ENCODE assay signal across 31 cellular contexts in the genomic region with DNA sequence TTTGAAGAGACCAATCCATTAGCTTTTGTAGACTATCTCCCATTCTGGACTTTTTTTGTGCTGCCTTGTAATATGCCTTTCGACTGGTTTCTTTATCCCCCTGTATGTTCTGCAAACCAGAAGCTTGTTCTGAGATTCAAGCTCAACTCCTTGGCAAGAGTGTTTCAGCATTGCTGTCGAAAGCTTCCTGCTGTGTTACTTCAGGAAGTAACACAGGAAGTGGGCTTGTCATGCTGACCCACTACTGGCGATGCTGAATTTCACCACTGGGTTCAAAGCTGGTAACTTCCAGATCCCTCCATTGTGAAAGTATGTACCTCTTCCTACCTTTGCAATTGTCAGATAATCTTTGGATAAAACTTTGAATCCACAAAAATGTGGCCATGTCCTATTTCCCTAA. TPM values are rescaled to one million over a fixed set of nuclear protein-coding genes. Genes with fewer than 3 reads are reported as not detected.
A peak's percentile ranks its signal among the peaks of the same experiment; 100 is the strongest.
DNase-seq lines count a peak whose midpoint lies in the region; ATAC-seq, FAIRE-seq and TF ChIP-seq lines count a peak whose summit lies in the region.
"Had no signal": no experiment of that assay in that cellular context is flagged by ENCODE, and none has a peak within 500 bp of the region (broad histone marks: within the 10 kb centered on the region; RNA-seq: fewer than 3 reads in every experiment).

No MANE protein-coding gene starts in this region.

- no TSS peak for BruUV-seq in endothelial cell of umbilical vein (replicated peaks; lab: Mats Ljungman, UMichigan)

- no peak for DNase-seq in activated T-cell treated with anti-CD3 and anti-CD28 coated beads, Interleukin-2, amount 50 U/mL, for 4 hours
- DNase-seq in activated T-cell treated with anti-CD3 and anti-CD28 coated beads, Interleukin-2, amount 50 U/mL, for 48 hours: no peak
- DNase-seq in SKM-1 (lab: John Stamatoyannopoulos, UW; ENCODE audit: unreplicated experiment) (peak; percentile 65), endothelial cell of umbilical vein (ENCODE audit: low read depth, low spot score) (peak; percentile 33), HFFc6 (no peak), NCI-H2107 (lab: John Stamatoyannopoulos, UW) (no peak), HAP-1 (ENCODE audit: low spot score in 2 of 2) (no peak)
- DNase-seq in stimulated activated CD8-positive, alpha-beta memory T cell treated with anti-CD3 and anti-CD28 coated beads, Interleukin-4, amount 100 ng/mL, for 48 hours: peak; percentile 25
- DNase-seq: activated naive CD8-positive, alpha-beta T cell treated with anti-CD3 and anti-CD28 coated beads, Interleukin-2, amount 50 U/mL, for 24 hours; DMS 273 treated with DMSO at 0.1 percent for 48 hours; left cardiac atrium; NCI-H2081; NCI-H524 treated with DMSO at 0.1 percent for 48 hours; OCI-M1; Right ventricle myocardium superior; stimulated activated CD4-positive, alpha-beta T cell treated with anti-CD3 and anti-CD28 coated beads, Interleukin-2, amount 100 ng/mL, for 48 hours; T-helper 17 cell; uterus; WERI-Rb-1 had no signal

- dilution Hi-C loops in endothelial cell of umbilical vein (cut with MboI; ENCODE audit: extremely low pct_ligation_motif_present, low sequenced_read_pairs): no loop called here

- H3K4me3 ChIP-seq in endothelial cell of umbilical vein (replicated peaks in 1 of 3; ENCODE audit: insufficient read depth in 1 of 3, low read depth in 1 of 3, low read length in 3 of 3) (no peak overlapping the region), HAP-1 (no peak overlapping the region)
- H3K4me3 ChIP-seq: gastroesophageal sphincter, K562, prostate gland, skin epidermis, uterus had no signal

- FAIRE-seq in endothelial cell of umbilical vein (lab: Jason Lieb, UNC): peak; percentile 80
- FAIRE-seq: GM12892, K562 had no signal

- intact Hi-C loops in endothelial cell of umbilical vein (cut with micrococcal nuclease): no loop called here

- peak overlapping the region; percentile 9 for H3K4me3 Mint-ChIP-seq in activated T-cell treated with anti-CD3 and anti-CD28 coated beads, Interleukin-2, amount 50 U/mL, for 4 hours
- H3K4me3 Mint-ChIP-seq in HFFc6: no peak overlapping the region
- H3K4me3 Mint-ChIP-seq: activated naive CD8-positive, alpha-beta T cell treated with anti-CD3 and anti-CD28 coated beads, Interleukin-2, amount 50 U/mL, for 24 hours; activated T-helper 1 cell treated with anti-CD3 and anti-CD28 coated beads, Interleukin-12 subunit alpha, Interleukin-12 subunit beta, Interleukin-2, Interleukin-4 antibody, amounts not matched to agents 30 ng/mL and 10 ng/mL and 1 ng/mL, durations not matched to agents 14 hours and 24 hours and 36 hours; brain; mesothelial cell of epicardium; neural crest cell; T-helper 17 cell had no signal

- no peak overlapping the region for H3K4me2 ChIP-seq in endothelial cell of umbilical vein (ENCODE audit: insufficient read depth, low read length)

- H4K20me1 ChIP-seq in endothelial cell of umbilical vein (replicated peaks; ENCODE audit: control insufficient read depth, extremely low read depth, insufficient read depth, low read length): no peaks in the 10 kb centered on the region

- H3K36me3 Mint-ChIP-seq in activated T-cell treated with anti-CD3 and anti-CD28 coated beads, Interleukin-2, amount 50 U/mL, for 4 hours (ENCODE audit: insufficient read depth): no peaks in the 10 kb centered on the region
- H3K36me3 Mint-ChIP-seq in HFFc6 (ENCODE audit: low read depth): peaks cover 33% of the 10 kb centered on the region

- H3K27ac ChIP-seq in endothelial cell of umbilical vein (ENCODE audit: insufficient read depth, low read depth, low read length): no peak overlapping the region
- H3K27ac ChIP-seq: C4-2B, gastroesophageal sphincter, prostate gland, skin epidermis, uterus, WERI-Rb-1 had no signal

- POLR2A ChIA-PET in endothelial cell of umbilical vein (lab: Charles Lee): no interaction called here

- H3K36me3 ChIP-seq in endothelial cell of umbilical vein (ENCODE audit: control insufficient read depth in 2 of 2, extremely low read depth in 1 of 2, insufficient read depth in 2 of 2, low read length in 2 of 2) (peaks cover 0 to 5% of the 10 kb centered on the region in 2 experiments), HAP-1 (replicated peaks) (no peaks in the 10 kb centered on the region)
- H3K36me3 ChIP-seq: prostate gland, uterus had no signal

- peaks cover 7% of the 10 kb centered on the region for H3K27me3 Mint-ChIP-seq in activated T-cell treated with anti-CD3 and anti-CD28 coated beads, Interleukin-2, amount 50 U/mL, for 4 hours (ENCODE audit: low read depth)
- peaks cover 2% of the 10 kb centered on the region; the same call in 1 of the 2 replicates for H3K27me3 Mint-ChIP-seq in HFFc6 (ENCODE audit: insufficient read depth)
- H3K27me3 Mint-ChIP-seq: brain had no signal

- H3K4me1 Mint-ChIP-seq in activated T-cell treated with anti-CD3 and anti-CD28 coated beads, Interleukin-2, amount 50 U/mL, for 4 hours (ENCODE audit: low read depth): peaks cover 11% of the 10 kb centered on the region
- no peaks in the 10 kb centered on the region for H3K4me1 Mint-ChIP-seq in HFFc6 (ENCODE audit: low read depth)
- H3K4me1 Mint-ChIP-seq: mesothelial cell of epicardium had no signal

- CTCF ChIA-PET in endothelial cell of umbilical vein (lab: Charles Lee): interaction anchor here (0.6 to 2.0 kb wide), 5 partner anchors 11 to 229 kb away, joined by 3 to 20 read pairs (median 3); no protein-coding TSS in a partner anchor

- H3K27ac Mint-ChIP-seq in HFFc6: no peak overlapping the region
- H3K27ac Mint-ChIP-seq: activated naive CD8-positive, alpha-beta T cell treated with anti-CD3 and anti-CD28 coated beads, Interleukin-2, amount 50 U/mL, for 24 hours; activated T-helper 1 cell treated with anti-CD3 and anti-CD28 coated beads, Interleukin-12 subunit alpha, Interleukin-12 subunit beta, Interleukin-2, Interleukin-4 antibody, amounts not matched to agents 30 ng/mL and 10 ng/mL and 1 ng/mL, durations not matched to agents 14 hours and 24 hours and 36 hours; brain; mesothelial cell of epicardium; T-helper 17 cell had no signal

- no peaks in the 10 kb centered on the region for H3K27me3 ChIP-seq in endothelial cell of umbilical vein (ENCODE audit: control insufficient read depth in 2 of 2, insufficient read depth in 2 of 2, low read length in 2 of 2)
- H3K27me3 ChIP-seq in HAP-1 (ENCODE audit: low read depth): no peaks in the 10 kb centered on the region
- H3K27me3 ChIP-seq: gastroesophageal sphincter, uterus had no signal

- no peak overlapping the region for H3K9ac ChIP-seq in endothelial cell of umbilical vein (replicated peaks; ENCODE audit: extremely low read depth, insufficient read depth, low read length)

- no peak for TF ChIP-seq POLR2A in endothelial cell of umbilical vein (IDR thresholded peaks at IDR 0.05; ENCODE audit: low read depth, low read length)

- in situ Hi-C loops in HAP-1 (cut with MboI; ENCODE audit: low sequenced_read_pairs): no loop called here

- H3K4me1 ChIP-seq in endothelial cell of umbilical vein (ENCODE audit: control insufficient read depth, extremely low read depth, insufficient read depth, low read length): peaks cover 8% of the 10 kb centered on the region
- no peaks in the 10 kb centered on the region for H3K4me1 ChIP-seq in HAP-1
- H3K4me1 ChIP-seq: gastroesophageal sphincter, prostate gland, uterus had no signal

- no peak for ATAC-seq in activated T-cell treated with anti-CD3 and anti-CD28 coated beads, Interleukin-2, amount 50 U/mL, for 4 hours
- ATAC-seq: activated naive CD8-positive, alpha-beta T cell treated with anti-CD3 and anti-CD28 coated beads, Interleukin-2, amount 50 U/mL, for 24 hours; gastroesophageal sphincter; K562; left cardiac atrium; T-helper 17 cell had no signal

- TF ChIP-seq CTCF in endothelial cell of umbilical vein (IDR thresholded peaks at IDR 0.05; ENCODE audit: extremely low read depth in 1 of 2, insufficient read depth in 1 of 2, low read depth in 1 of 2, low read length in 2 of 2): no peak
- no peak for TF ChIP-seq CTCF in HFFc6 (IDR thresholded peaks at IDR 0.05)

- no peaks in the 10 kb centered on the region for H3K79me2 ChIP-seq in endothelial cell of umbilical vein (ENCODE audit: control insufficient read depth, insufficient read depth, low read length)

- no peaks in the 10 kb centered on the region for H3K9me1 ChIP-seq in endothelial cell of umbilical vein (replicated peaks; ENCODE audit: control insufficient read depth, extremely low read depth, insufficient read depth, low read length)

- no peaks in the 10 kb centered on the region for H3K9me3 Mint-ChIP-seq in activated T-cell treated with anti-CD3 and anti-CD28 coated beads, Interleukin-2, amount 50 U/mL, for 4 hours
- H3K9me3 Mint-ChIP-seq in HFFc6: no peaks in the 10 kb centered on the region
- H3K9me3 Mint-ChIP-seq: activated T-helper 1 cell treated with anti-CD3 and anti-CD28 coated beads, Interleukin-12 subunit alpha, Interleukin-12 subunit beta, Interleukin-2, Interleukin-4 antibody, amounts not matched to agents 30 ng/mL and 10 ng/mL and 1 ng/mL, durations not matched to agents 14 hours and 24 hours and 36 hours; mesothelial cell of epicardium; neural crest cell had no signal

- no peak overlapping the region for H2AFZ ChIP-seq in endothelial cell of umbilical vein (ENCODE audit: low read depth, low read length)

- H3K9me3 ChIP-seq in endothelial cell of umbilical vein (replicated peaks; ENCODE audit: control insufficient read depth, insufficient read depth, low read length): no peaks in the 10 kb centered on the region
- H3K9me3 ChIP-seq in HAP-1: no peaks in the 10 kb centered on the region
- H3K9me3 ChIP-seq: gastroesophageal sphincter, prostate gland, uterus had no signal

TF ChIP-seq in endothelial cell of umbilical vein, 7 proteins besides CTCF, POLR2A, EP300 and RAD21 (continues in another document):
- TF ChIP-seq POLR2AphosphoS5 (IDR thresholded peaks at IDR 0.05; ENCODE audit: insufficient read depth, low read depth, low read length) (no peak), GATA2 (IDR thresholded peaks at IDR 0.05; ENCODE audit: insufficient read depth, insufficient read length, low read depth, low read length) (no peak), FOS (IDR thresholded peaks at IDR 0.05; ENCODE audit: borderline replicate concordance, insufficient read depth, low read length) (no peak), JUN (IDR thresholded peaks at IDR 0.05; ENCODE audit: borderline replicate concordance, insufficient read depth, insufficient read length, low read depth) (no peak)

RNA-seq across cellular contexts. Expression of gene INSYN2A, which starts 57.9 kb away (rescaled TPM):
- not detected for total RNA-seq in activated T-cell treated with anti-CD3 and anti-CD28 coated beads, Interleukin-2, amount 50 U/mL, for 4 hours
- total RNA-seq in endothelial cell of umbilical vein: 0.07 TPM in 1 of 2 replicates, not detected in the other
- 0.04 TPM in 1 of 2 replicates, not detected in the other for polyA plus RNA-seq in endothelial cell of umbilical vein
- 0.03 TPM in 2 replicates for polyA plus RNA-seq in endothelial cell of umbilical vein (2011; cell fraction: cytosol; rRNA removed)
- 0.04 TPM in 1 of 2 replicates, not detected in the other for polyA plus RNA-seq in endothelial cell of umbilical vein (2011; cell fraction: nucleus; rRNA removed)
- 0.05 and 0.12 TPM in 2 replicates for polyA plus RNA-seq in endothelial cell of umbilical vein (2012)
- not detected in 2 replicates for polyA minus RNA-seq in endothelial cell of umbilical vein
- not detected for polyA minus RNA-seq in endothelial cell of umbilical vein (2011; cell fraction: cytosol; rRNA and poly(A)+ RNA removed)
- polyA minus RNA-seq in endothelial cell of umbilical vein (2011; cell fraction: nucleus; rRNA and poly(A)+ RNA removed): not detected in 2 replicates
- total RNA-seq in HFFc6 (2021; fragmentation: NEBNext Ultra II Directional; extraction: Animal tissue kit (Norgen Biotek cat#: 25700)): under 1 TPM; 0.05 to 0.24 (median 0.20) TPM
- total RNA-seq: activated CD8-positive, alpha-beta memory T cell treated with anti-CD3 and anti-CD28 coated beads for 36 hours; activated T-helper 1 cell treated with anti-CD3 and anti-CD28 coated beads, Interleukin-12 subunit alpha, Interleukin-12 subunit beta, Interleukin-2, Interleukin-4 antibody, amounts not matched to agents 30 ng/mL and 10 ng/mL and 1 ng/mL, durations not matched to agents 14 hours and 24 hours and 36 hours; K562; left cardiac atrium; subcutaneous adipose tissue; T-helper 17 cell had no signal
- polyA plus RNA-seq: K562 had no signal

Comparison
In these comparisons a context has a peak if more than half of its experiments do, and no peak if none do; other contexts are left out.
1. DNase-seq: peak in SKM-1 (single experiment), endothelial cell of umbilical vein (single experiment) and stimulated activated CD8-positive, alpha-beta memory T cell treated with anti-CD3 and anti-CD28 coated beads, Interleukin-4, amount 100 ng/mL, for 48 hours (single experiment); none in activated T-cell treated with anti-CD3 and anti-CD28 coated beads, Interleukin-2, amount 50 U/mL, for 4 hours (single experiment), activated T-cell treated with anti-CD3 and anti-CD28 coated beads, Interleukin-2, amount 50 U/mL, for 48 hours (0 of 2), HFFc6 (single experiment), NCI-H2107 (single experiment) and HAP-1 (0 of 2).